Comparison of ENCODE assay signal across 7 cellular contexts in genomic region chr17:80815735-80816134, GRCh38.
DNase-seq lines count a peak whose midpoint lies in the region; ATAC-seq and TF ChIP-seq lines count a peak whose summit lies in the region.
"Not testable (repeated sequence)": the region's sequence is repeated elsewhere in the genome, so short reads cannot be mapped to it uniquely, and the experiment has no call there.

No MANE protein-coding gene starts in this region.

- TF ChIP-seq POLR2A in Peyer's patch (IDR thresholded peaks at IDR 0.05): not testable (repeated sequence)

- H3K27ac Mint-ChIP-seq in activated CD4-positive, alpha-beta T cell treated with anti-CD3 and anti-CD28 coated beads, Interleukin-2, amount 10 ng/mL, durations not matched to agents 24 days and 14 days: peak overlapping the region; percentile 65
- not testable (repeated sequence) for H3K27ac Mint-ChIP-seq in chondrocyte (ENCODE audit: unreplicated experiment)
- peak overlapping the region; percentile 1 for H3K27ac Mint-ChIP-seq in stimulated activated naive CD8-positive, alpha-beta T cell treated with anti-CD3 and anti-CD28 coated beads, Interleukin-15, Interleukin-2, amounts not matched to agents 100 ng/mL and 50 ng/mL, for 24 hours

- not testable (repeated sequence) for H3K9me3 Mint-ChIP-seq in activated CD4-positive, alpha-beta T cell treated with anti-CD3 and anti-CD28 coated beads, Interleukin-2, amount 10 ng/mL, durations not matched to agents 24 days and 14 days; chondrocyte (ENCODE audit: low read depth); stimulated activated naive CD8-positive, alpha-beta T cell treated with anti-CD3 and anti-CD28 coated beads, Interleukin-15, Interleukin-2, amounts not matched to agents 100 ng/mL and 50 ng/mL, for 24 hours

- not testable (repeated sequence) for H3K4me3 Mint-ChIP-seq in activated CD4-positive, alpha-beta T cell treated with anti-CD3 and anti-CD28 coated beads, Interleukin-2, amount 10 ng/mL, durations not matched to agents 24 days and 14 days; chondrocyte (ENCODE audit: unreplicated experiment); stimulated activated naive CD8-positive, alpha-beta T cell treated with anti-CD3 and anti-CD28 coated beads, Interleukin-15, Interleukin-2, amounts not matched to agents 100 ng/mL and 50 ng/mL, for 24 hours

- H3K4me3 ChIP-seq in Peyer's patch, left lung: not testable (repeated sequence)

- intact Hi-C loops in activated CD4-positive, alpha-beta T cell treated with anti-CD3 and anti-CD28 coated beads, Interleukin-2, amount 10 ng/mL, durations not matched to agents 24 days and 14 days (cut with micrococcal nuclease); left lung (cut with DNase I); sciatic nerve (cut with DNase I): not testable (repeated sequence)

- DNase-seq in Peyer's patch (peak in 2 of 3 donors; percentile 15 to 25), chondrocyte (ENCODE audit: low spot score) (peak; percentile 58), left lung (peak; percentile 19 to 61), sciatic nerve (ENCODE audit: low spot score) (peak; percentile 32)
- not testable (repeated sequence) for DNase-seq in activated CD4-positive, alpha-beta T cell treated with anti-CD3 and anti-CD28 coated beads, Interleukin-2, amount 10 ng/mL, durations not matched to agents 24 days and 14 days
- DNase-seq in activated naive CD4-positive, alpha-beta T cell treated with anti-CD3 and anti-CD28 coated beads, Interleukin-2, amount 50 U/mL, for 16 hours: peak; percentile 5

- not testable (repeated sequence) for H3K27me3 ChIP-seq in Peyer's patch, left lung

- ATAC-seq in left lung, sciatic nerve: not testable (repeated sequence)

- H3K27ac ChIP-seq in Peyer's patch, left lung: not testable (repeated sequence)

- not testable (repeated sequence) for H3K4me1 ChIP-seq in Peyer's patch
- peaks cover 0 to 21% of the 10 kb centered on the region in 2 donors for H3K4me1 ChIP-seq in left lung

- H3K36me3 Mint-ChIP-seq in activated CD4-positive, alpha-beta T cell treated with anti-CD3 and anti-CD28 coated beads, Interleukin-2, amount 10 ng/mL, durations not matched to agents 24 days and 14 days (ENCODE audit: low read depth): peaks cover 57% of the 10 kb centered on the region
- not testable (repeated sequence) for H3K36me3 Mint-ChIP-seq in chondrocyte (ENCODE audit: low read depth)
- H3K36me3 Mint-ChIP-seq in stimulated activated naive CD8-positive, alpha-beta T cell treated with anti-CD3 and anti-CD28 coated beads, Interleukin-15, Interleukin-2, amounts not matched to agents 100 ng/mL and 50 ng/mL, for 24 hours (ENCODE audit: low read depth): peaks cover 29% of the 10 kb centered on the region

- not testable (repeated sequence) for TF ChIP-seq CTCF in Peyer's patch (IDR thresholded peaks at IDR 0.05); chondrocyte (IDR thresholded peaks at IDR 0.05); left lung (IDR thresholded peaks at IDR 0.05)

- not testable (repeated sequence) for H3K27me3 Mint-ChIP-seq in activated CD4-positive, alpha-beta T cell treated with anti-CD3 and anti-CD28 coated beads, Interleukin-2, amount 10 ng/mL, durations not matched to agents 24 days and 14 days; chondrocyte (ENCODE audit: low read depth); stimulated activated naive CD8-positive, alpha-beta T cell treated with anti-CD3 and anti-CD28 coated beads, Interleukin-15, Interleukin-2, amounts not matched to agents 100 ng/mL and 50 ng/mL, for 24 hours

- not testable (repeated sequence) for H3K9me3 ChIP-seq in Peyer's patch, left lung

- H3K4me1 Mint-ChIP-seq in activated CD4-positive, alpha-beta T cell treated with anti-CD3 and anti-CD28 coated beads, Interleukin-2, amount 10 ng/mL, durations not matched to agents 24 days and 14 days: peaks cover 80% of the 10 kb centered on the region
- not testable (repeated sequence) for H3K4me1 Mint-ChIP-seq in chondrocyte (ENCODE audit: low read depth)
- H3K4me1 Mint-ChIP-seq in stimulated activated naive CD8-positive, alpha-beta T cell treated with anti-CD3 and anti-CD28 coated beads, Interleukin-15, Interleukin-2, amounts not matched to agents 100 ng/mL and 50 ng/mL, for 24 hours (ENCODE audit: low read depth): peaks cover 51% of the 10 kb centered on the region

- not testable (repeated sequence) for H3K36me3 ChIP-seq in Peyer's patch, left lung
